In genomic region chr2:203527719-203528118, GRCh38 we compare ENCODE assay signal across 1 cellular context.
TF ChIP-seq lines count a peak whose summit lies in the region.

No MANE protein-coding gene starts in this region.

TF ChIP-seq in HepG2, 621 proteins besides CTCF, POLR2A, EP300 and RAD21:
- TF ChIP-seq RARA (CRISPR knock-in tag; IDR thresholded peaks at IDR 0.05) (peak; percentile 41), ATM (IDR thresholded peaks at IDR 0.05; ENCODE audit: borderline replicate concordance) (0 out of 2 replicates have a peak, but pooled peaks have one; percentile 14), ELK4 (CRISPR knock-in tag; IDR thresholded peaks at IDR 0.05; ENCODE audit: borderline replicate concordance) (no peak), NR2F6 (IDR thresholded peaks at IDR 0.05) (no peak), NR2F6 (CRISPR knock-in tag; IDR thresholded peaks at IDR 0.05) (0 out of 2 replicates have a peak, but pooled peaks have one; percentile 26)
